ENCODE assay signal across 15 cellular contexts in genomic region chr4:74156521-74156920, GRCh38. TPM values are rescaled to one million over a fixed set of nuclear protein-coding genes. Genes with fewer than 3 reads are reported as not detected.
DNase-seq lines count a peak whose midpoint lies in the region; ATAC-seq and TF ChIP-seq lines count a peak whose summit lies in the region.
"Had no signal": no experiment of that assay in that cellular context is flagged by ENCODE, and none has a peak within 500 bp of the region (broad histone marks: within the 10 kb centered on the region; RNA-seq: fewer than 3 reads in every experiment).

No MANE protein-coding gene starts in this region.

- H3F3A ChIP-seq in smooth muscle cell (ENCODE audit: low read depth) = peaks cover 3% of the 10 kb centered on the region

- H3K4me2 ChIP-seq in smooth muscle cell = peak overlapping the region; percentile 90

- ATAC-seq in activated T-cell treated with anti-CD3 and anti-CD28 coated beads, Interleukin-2, amount 50 U/mL, for 4 hours = no peak
- no peak for ATAC-seq in RWPE2 (ENCODE audit: low read depth)
- no peak for ATAC-seq in GM21390 (IDR thresholded peaks at IDR 0.05; ENCODE audit: unreplicated experiment)
- ATAC-seq: activated CD8-positive, alpha-beta memory T cell treated with anti-CD3 and anti-CD28 coated beads, Interleukin-2, amount 10 ng/mL, durations not matched to agents 7 days and 5 days had no signal

- H3K9me3 Mint-ChIP-seq in activated T-cell treated with anti-CD3 and anti-CD28 coated beads, Interleukin-2, amount 50 U/mL, for 4 hours = no peaks in the 10 kb centered on the region

- no peak for DNase-seq in activated T-cell treated with anti-CD3 and anti-CD28 coated beads, Interleukin-2, amount 50 U/mL, for 4 hours
- no peak for DNase-seq in activated T-cell treated with anti-CD3 and anti-CD28 coated beads for 4 hours
- no peak for DNase-seq in RWPE2 (ENCODE audit: low spot score)
- no peak for DNase-seq in epithelial cell of prostate (ENCODE audit: low read depth, low spot score)
- DNase-seq in smooth muscle cell (lab: John Stamatoyannopoulos, UW; ENCODE audit: unreplicated experiment) = no peak
- no peak for DNase-seq in NOMO-1 treated with dmso at 0.1 percent for 144 hours (lab: John Stamatoyannopoulos, UW; ENCODE audit: unreplicated experiment)
- DNase-seq in stomach = no peak
- DNase-seq: activated CD8-positive, alpha-beta memory T cell treated with anti-CD3 and anti-CD28 coated beads, Interleukin-2, amount 10 ng/mL, durations not matched to agents 7 days and 5 days; aorta; left ventricle myocardium inferior; NCI-H1092; T-helper 9 cell had no signal

- no peaks in the 10 kb centered on the region for H3K9me3 ChIP-seq in RWPE2 (ENCODE audit: severe bottlenecking)
- H3K9me3 ChIP-seq in smooth muscle cell (replicated peaks; ENCODE audit: low read depth) = no peaks in the 10 kb centered on the region
- H3K9me3 ChIP-seq in stomach = no peaks in the 10 kb centered on the region
- H3K9me3 ChIP-seq: HAP-1, left ventricle myocardium inferior had no signal

- H3K27me3 ChIP-seq in RWPE2 (ENCODE audit: insufficient read depth, poor library complexity, severe bottlenecking) = no peaks in the 10 kb centered on the region
- no peaks in the 10 kb centered on the region for H3K27me3 ChIP-seq in smooth muscle cell (ENCODE audit: low read depth)
- H3K27me3 ChIP-seq in stomach = no peaks in the 10 kb centered on the region

- H4K20me1 ChIP-seq in smooth muscle cell (ENCODE audit: low read depth) = peaks cover 2% of the 10 kb centered on the region

- peak overlapping the region; percentile 24 for H2AFZ ChIP-seq in smooth muscle cell (ENCODE audit: low read depth)

- H3K36me3 ChIP-seq in RWPE2 (ENCODE audit: low read depth) (peaks cover 21% of the 10 kb centered on the region), smooth muscle cell (ENCODE audit: low read depth) (peaks cover 6% of the 10 kb centered on the region), stomach (peaks cover 0 to 16% (median 11%) of the 10 kb centered on the region in 4 donors)

- 96% methylated on average over 2 of the region's 2 CpGs for WGBS in smooth muscle cell (ENCODE audit: low lambda C conversion rate)
- 60 to 77% (median 67%) methylated on average over 2 of the region's 2 CpGs for WGBS in stomach, 5 donors

- H3K27me3 Mint-ChIP-seq in activated T-cell treated with anti-CD3 and anti-CD28 coated beads, Interleukin-2, amount 50 U/mL, for 4 hours (ENCODE audit: low read depth) = peaks cover 3% of the 10 kb centered on the region

- intact Hi-C loops in stomach (cut with DNase I; ENCODE audit: low total_unique reads) = no loop called here

- peak overlapping the region; percentile 94 for H3K9ac ChIP-seq in smooth muscle cell (ENCODE audit: low read depth)

- H3K79me2 ChIP-seq in smooth muscle cell (ENCODE audit: low read depth) = peaks cover 28% of the 10 kb centered on the region

- H3K4me3 ChIP-seq in RWPE2 (ENCODE audit: severe bottlenecking) = no peak overlapping the region
- H3K4me3 ChIP-seq in smooth muscle cell = peak overlapping the region; percentile 83
- H3K4me3 ChIP-seq in stomach = no peak overlapping the region

- H3K4me1 Mint-ChIP-seq in activated T-cell treated with anti-CD3 and anti-CD28 coated beads, Interleukin-2, amount 50 U/mL, for 4 hours (ENCODE audit: low read depth) = peaks cover 22% of the 10 kb centered on the region

- H3K4me3 Mint-ChIP-seq in activated T-cell treated with anti-CD3 and anti-CD28 coated beads, Interleukin-2, amount 50 U/mL, for 4 hours = peak overlapping the region; percentile 84

- H3K27ac ChIP-seq in RWPE2 (ENCODE audit: poor library complexity, severe bottlenecking) = peak overlapping the region; percentile 85
- H3K27ac ChIP-seq in epithelial cell of prostate = peak overlapping the region; percentile 86
- peak overlapping the region; percentile 97 for H3K27ac ChIP-seq in smooth muscle cell (ENCODE audit: low read depth)
- H3K27ac ChIP-seq in stomach = peak overlapping the region in 1 of 5 donors; percentile 88

- H3K4me1 ChIP-seq in RWPE2 (ENCODE audit: insufficient read depth, poor library complexity, severe bottlenecking) (peaks cover 16% of the 10 kb centered on the region), smooth muscle cell (ENCODE audit: low read depth) (peaks cover 22% of the 10 kb centered on the region), stomach (peaks cover 7 to 40% (median 17%) of the 10 kb centered on the region in 4 donors)

- peaks cover 4% of the 10 kb centered on the region for H3K36me3 Mint-ChIP-seq in activated T-cell treated with anti-CD3 and anti-CD28 coated beads, Interleukin-2, amount 50 U/mL, for 4 hours (ENCODE audit: insufficient read depth)

- no peak for TF ChIP-seq POLR2A in stomach (IDR thresholded peaks at IDR 0.05)

- no peak for TF ChIP-seq EP300 in stomach (IDR thresholded peaks at IDR 0.05)

- TF ChIP-seq CTCF in RWPE2 (IDR thresholded peaks at IDR 0.05; ENCODE audit: poor library complexity, severe bottlenecking) = no peak
- no peak for TF ChIP-seq CTCF in smooth muscle cell (IDR thresholded peaks at IDR 0.05; ENCODE audit: borderline replicate concordance, insufficient read depth, poor library complexity, severe bottlenecking)
- no peak for TF ChIP-seq CTCF in stomach (IDR thresholded peaks at IDR 0.05)

RNA-seq across cellular contexts. Expression of gene MTHFD2L, which starts 1.4 kb away (rescaled TPM):
- 10 to 100 TPM in 2 of 3 donors, 1 to 10 TPM in 1; 9.1 to 10.4 (median 10.4) TPM for total RNA-seq in activated T-cell treated with anti-CD3 and anti-CD28 coated beads, Interleukin-2, amount 50 U/mL, for 4 hours
- total RNA-seq in smooth muscle cell (6.6 and 20.7 TPM in 2 replicates), stomach (10 to 100 TPM in 3 of 5 donors, 1 to 10 TPM in 2; 1.4 to 34.1 (median 13.4) TPM)
- polyA plus RNA-seq in smooth muscle cell (4.9 and 6.2 TPM in 2 replicates), stomach (1 to 10 TPM; 6.6 to 8.3 (median 7.1) TPM)

RNA-seq across cellular contexts. Expression of gene CXCL2, which starts 57.5 kb away (rescaled TPM):
- under 1 TPM in 2 of 3 donors, not detected in 1; 0.37 to 0.68 TPM for total RNA-seq in activated T-cell treated with anti-CD3 and anti-CD28 coated beads, Interleukin-2, amount 50 U/mL, for 4 hours
- 11.3 and 16.1 TPM in 2 replicates for total RNA-seq in smooth muscle cell
- 15.2 and 26.1 TPM in 2 replicates for polyA plus RNA-seq in smooth muscle cell
- 100 to 1,000 TPM in 3 of 5 donors, 1 to 10 TPM in 1, not detected in 1; 5.1 to 388 (median 191) TPM for total RNA-seq in stomach
- 100 to 1,000 TPM in 1 of 3 donors, 10 to 100 TPM in 1, 1 to 10 TPM in 1; 8.7 to 117 (median 46.4) TPM for polyA plus RNA-seq in stomach
- total RNA-seq: activated CD8-positive, alpha-beta memory T cell treated with anti-CD3 and anti-CD28 coated beads, Interleukin-2, amount 10 ng/mL, durations not matched to agents 7 days and 5 days; HT1080 had no signal
